Comparison of ENCODE assay signal across 24 cellular contexts in genomic region chr7:158620418-158620817, GRCh38. TPM values are rescaled to one million over a fixed set of nuclear protein-coding genes. Genes with fewer than 3 reads are reported as not detected.
DNase-seq lines count a peak whose midpoint lies in the region; ATAC-seq, FAIRE-seq and TF ChIP-seq lines count a peak whose summit lies in the region.
"Had no signal": no experiment of that assay in that cellular context is flagged by ENCODE, and none has a peak within 500 bp of the region (broad histone marks: within the 10 kb centered on the region; RNA-seq: fewer than 3 reads in every experiment).

No MANE protein-coding gene starts in this region.

- H3K36me3 Mint-ChIP-seq in astrocyte (ENCODE audit: low read depth, unreplicated experiment): no peaks in the 10 kb centered on the region

- H3K23me2 ChIP-seq in H1 (ENCODE audit: low read depth, low read length): no peaks in the 10 kb centered on the region

- H3K36me3 ChIP-seq in astrocyte (ENCODE audit: insufficient read depth, low read length) (no peaks in the 10 kb centered on the region), H1 (ENCODE audit: control insufficient read depth in 2 of 4, insufficient read depth in 4 of 4, low read length in 3 of 4) (peaks cover 0 to 7% (median 0%) of the 10 kb centered on the region in 4 experiments; a peak in 3 of 8 replicates), skeletal muscle satellite cell (ENCODE audit: insufficient read depth, low read length) (no peaks in the 10 kb centered on the region)

- no peaks in the 10 kb centered on the region for H3K79me2 ChIP-seq in astrocyte (ENCODE audit: insufficient read depth, low read length)
- peaks cover 0 to 4% of the 10 kb centered on the region in 2 experiments; a peak in 1 of 4 replicates for H3K79me2 ChIP-seq in H1 (ENCODE audit: control insufficient read depth in 1 of 2, insufficient read depth in 2 of 2, low read length in 2 of 2)

- H2BK20ac ChIP-seq in H1 (ENCODE audit: low read length): no peak overlapping the region

- no peaks in the 10 kb centered on the region for H3K9me3 Mint-ChIP-seq in astrocyte (ENCODE audit: unreplicated experiment)
- H3K9me3 Mint-ChIP-seq: CD14-positive monocyte; CD4-positive, alpha-beta T cell had no signal

- TF ChIP-seq CTCF in A549 (IDR thresholded peaks at IDR 0.05) (no peak), astrocyte (IDR thresholded peaks at IDR 0.05; ENCODE audit: insufficient read depth, low read depth, low read length) (no peak), H1 (IDR thresholded peaks at IDR 0.05; ENCODE audit: control extremely low read depth in 1 of 3, insufficient read depth in 1 of 3, low read depth in 1 of 3, low read length in 3 of 3) (no peak)

- TF ChIP-seq RAD21 in A549 (conservative IDR thresholded peaks at IDR 0.05 in 1 of 2, IDR thresholded peaks at IDR 0.05 in 1 of 2) (no peak), H1 (IDR thresholded peaks at IDR 0.05 in 1 of 2, conservative IDR thresholded peaks at IDR 0.05 in 1 of 2; ENCODE audit: low read depth in 2 of 2, low read length in 2 of 2) (no peak)

- H3K27ac Mint-ChIP-seq in astrocyte (ENCODE audit: unreplicated experiment): no peak overlapping the region
- H3K27ac Mint-ChIP-seq: CD4-positive, alpha-beta T cell; CD8-positive, alpha-beta memory T cell had no signal

- H3K56ac ChIP-seq in H1 (replicated peaks; ENCODE audit: insufficient read length, low read depth, low read length): no peak overlapping the region

- H3K27me3 Mint-ChIP-seq in astrocyte (ENCODE audit: low read depth, unreplicated experiment): no peaks in the 10 kb centered on the region
- H3K27me3 Mint-ChIP-seq: CD4-positive, alpha-beta T cell; CD8-positive, alpha-beta memory T cell had no signal

- no peak overlapping the region for H4K5ac ChIP-seq in H1 (ENCODE audit: insufficient read length, low read depth, low read length)

- H4K91ac ChIP-seq in H1 (replicated peaks; ENCODE audit: insufficient read length, low read length): no peak overlapping the region

- peaks cover 3% of the 10 kb centered on the region for H3K4me1 Mint-ChIP-seq in astrocyte (ENCODE audit: low read depth, unreplicated experiment)
- H3K4me1 Mint-ChIP-seq: CD14-positive monocyte; CD8-positive, alpha-beta memory T cell had no signal

- H3K4me2 ChIP-seq in A549: no peak overlapping the region
- H3K4me2 ChIP-seq in astrocyte (ENCODE audit: low read length): no peak overlapping the region
- no peak overlapping the region for H3K4me2 ChIP-seq in H1 (ENCODE audit: insufficient read depth in 1 of 2, low read depth in 2 of 2, low read length in 2 of 2)
- no peak overlapping the region for H3K4me2 ChIP-seq in skeletal muscle satellite cell (ENCODE audit: low read length)
- H3K4me2 ChIP-seq: BLaER1 treated with 17β-estradiol and CSF1 and Interleukin-3, amounts not matched to agents 10 nM and 100 nM had no signal

- no peak overlapping the region for H2BK12ac ChIP-seq in H1 (ENCODE audit: low read depth, low read length)

- ATAC-seq in A549: no peak

- H3K27ac ChIP-seq in A549 (no peak overlapping the region), astrocyte (ENCODE audit: low read depth, low read length) (no peak overlapping the region), H1 (ENCODE audit: low read depth, low read length) (no peak overlapping the region)
- H3K27ac ChIP-seq: 22Rv1; BLaER1 treated with 17β-estradiol and CSF1 and Interleukin-3, amounts not matched to agents 10 nM and 100 nM had no signal

- no peak overlapping the region for H3K4me3 ChIP-seq in A549
- H3K4me3 ChIP-seq in astrocyte (ENCODE audit: insufficient read depth, low read depth, low read length): no peak overlapping the region
- no peak overlapping the region for H3K4me3 ChIP-seq in H1 (ENCODE audit: extremely low read depth in 1 of 4, insufficient read depth in 2 of 4, low read depth in 3 of 4, low read length in 4 of 4)
- H3K4me3 ChIP-seq in skeletal muscle satellite cell (ENCODE audit: low read length): no peak overlapping the region
- H3K4me3 ChIP-seq: BLaER1 treated with 17β-estradiol and CSF1 and Interleukin-3, amounts not matched to agents 10 nM and 100 nM had no signal

- TF ChIP-seq POLR2A in A549 (IDR thresholded peaks at IDR 0.05; ENCODE audit: low read length): no peak
- TF ChIP-seq POLR2A in H1 (IDR thresholded peaks at IDR 0.05; ENCODE audit: control extremely low read depth in 1 of 2, low read depth in 2 of 2, low read length in 2 of 2): no peak
- no peak for TF ChIP-seq POLR2A in GM12891 (IDR thresholded peaks at IDR 0.05; ENCODE audit: low read depth, low read length)

- DNase-seq in A549 (ENCODE audit: low read depth in 1 of 2, low spot score in 1 of 2) (no peak), astrocyte (ENCODE audit: low read depth) (no peak), H1 (ENCODE audit: low read depth in 1 of 2, low spot score in 2 of 2) (no peak), dermis blood vessel endothelial cell (no peak), GM12891 (ENCODE audit: insufficient read length, low spot score) (no peak), activated T-cell treated with anti-CD3 and anti-CD28 coated beads for 4 hours (no peak)
- DNase-seq: ACHN; AML-193; BE2C; CD4-positive, alpha-beta T cell; CD8-positive, alpha-beta memory T cell; DMS 273 treated with DMSO at 0.1 percent for 48 hours; DMS79; EL; GDM1; GOT3; H7; HCEC 1CT had no signal

- H2AK5ac ChIP-seq in H1 (ENCODE audit: low read depth, low read length): no peak overlapping the region

- no peak overlapping the region for H2AFZ ChIP-seq in astrocyte (ENCODE audit: low read depth, low read length)
- H2AFZ ChIP-seq in H1 (ENCODE audit: low read length): no peak overlapping the region

- no peak overlapping the region for H2BK5ac ChIP-seq in H1 (ENCODE audit: low read depth, low read length)

- no peak overlapping the region for H2BK15ac ChIP-seq in H1 (ENCODE audit: low read length)

- POLR2A ChIA-PET in A549 (lab: Yijun Ruan, JAX): no interaction called here
- POLR2A ChIA-PET in H1 (lab: Charles Lee; ENCODE audit: partially characterized antibody): interaction anchor here (1.6 to 1.7 kb wide), 2 partner anchors 9 to 10 kb away, joined by 3 to 5 read pairs; no protein-coding TSS in a partner anchor

- no peak overlapping the region for H3K14ac ChIP-seq in H1 (ENCODE audit: insufficient read length)

- CTCF ChIA-PET in A549 (lab: Yijun Ruan, JAX): interaction anchor here (0.9 to 1.5 kb wide), 2 partner anchors 14 to 150 kb away, joined by 3 read pairs; no protein-coding TSS in a partner anchor
- CTCF ChIA-PET in H1 (lab: Charles Lee; ENCODE audit: partially characterized antibody): interaction anchor here (1.1 kb wide), 1 partner anchor 26 kb away, joined by 4 read pairs; no protein-coding TSS in a partner anchor

- no peak for TF ChIP-seq EP300 in A549 (IDR thresholded peaks at IDR 0.05)
- TF ChIP-seq EP300 in H1 (IDR thresholded peaks at IDR 0.05; ENCODE audit: borderline replicate concordance in 1 of 2, low read depth in 2 of 2, low read length in 2 of 2): no peak

- FAIRE-seq in A549 (lab: Jason Lieb, UNC) (peak; percentile 82), astrocyte (lab: Jason Lieb, UNC) (peak; percentile 34), H1 (lab: Jason Lieb, UNC) (peak; percentile 13), GM12891 (lab: Jason Lieb, UNC) (no peak)
- FAIRE-seq: D721Med, GM12892 had no signal

- H4K20me1 ChIP-seq in astrocyte (ENCODE audit: insufficient read depth, low read length) (no peaks in the 10 kb centered on the region), H1 (replicated peaks in 1 of 2; ENCODE audit: control insufficient read depth in 1 of 2, insufficient read depth in 2 of 2, low read length in 2 of 2) (no peaks in the 10 kb centered on the region)
- H4K20me1 ChIP-seq: BLaER1 treated with 17β-estradiol and CSF1 and Interleukin-3, amounts not matched to agents 10 nM and 100 nM had no signal

- no peak overlapping the region for H4K8ac ChIP-seq in H1 (ENCODE audit: extremely low read depth, insufficient read depth, low read length)

- WGBS in A549 (ENCODE audit: missing lambda C conversion rate): 96% methylated on average over 5 of the region's 5 CpGs
- WGBS in H1 (ENCODE audit: extremely low coverage in 1 of 2, insufficient coverage in 1 of 2, insufficient read length in 1 of 2, insufficient replicate concordance in 2 of 2, low coverage in 1 of 2, low lambda C conversion rate in 2 of 2, missing lambda C conversion rate in 1 of 2), 2 experiments: 92% methylated on average over 5 of the region's 5 CpGs; no CpG with 5 or more reads in 1 of the 2 experiments

- H3K9ac ChIP-seq in astrocyte (ENCODE audit: low read length) (no peak overlapping the region), H1 (replicated peaks in 1 of 4; ENCODE audit: extremely low read depth in 1 of 4, low read depth in 3 of 4, low read length in 3 of 4) (no peak overlapping the region), skeletal muscle satellite cell (ENCODE audit: low read depth, low read length) (peak overlapping the region; percentile 13)
- H3K9ac ChIP-seq: BLaER1 treated with 17β-estradiol and CSF1 and Interleukin-3, amounts not matched to agents 10 nM and 100 nM had no signal

- H3K27me3 ChIP-seq in astrocyte (ENCODE audit: insufficient read depth, low read length) (no peaks in the 10 kb centered on the region), H1 (replicated peaks in 1 of 4; ENCODE audit: control insufficient read depth in 3 of 4, extremely low read depth in 1 of 4, insufficient read depth in 3 of 4, low read length in 3 of 4) (no peaks in the 10 kb centered on the region), skeletal muscle satellite cell (ENCODE audit: control insufficient read depth, insufficient read depth, low read length) (no peaks in the 10 kb centered on the region)
- H3K27me3 ChIP-seq: BE2C; BLaER1 treated with 17β-estradiol and CSF1 and Interleukin-3, amounts not matched to agents 10 nM and 100 nM had no signal

- H3K4me1 ChIP-seq in A549 (no peaks in the 10 kb centered on the region), astrocyte (ENCODE audit: insufficient read depth, low read length) (peaks cover 11% of the 10 kb centered on the region), H1 (replicated peaks in 1 of 4; ENCODE audit: control insufficient read depth in 3 of 4, insufficient read depth in 4 of 4, low read length in 3 of 4) (peaks cover 5 to 16% (median 11%) of the 10 kb centered on the region in 4 experiments; a peak in 6 of 7 replicates), skeletal muscle satellite cell (ENCODE audit: control insufficient read depth, insufficient read depth, low read length) (peaks cover 3% of the 10 kb centered on the region)
- H3K4me1 ChIP-seq: BE2C had no signal

- H3K23ac ChIP-seq in H1 (ENCODE audit: insufficient read length): no peak overlapping the region

- no peak overlapping the region for H3K18ac ChIP-seq in H1 (ENCODE audit: extremely low read depth, low read length)

- no peak overlapping the region for H2BK120ac ChIP-seq in H1 (replicated peaks; ENCODE audit: low read depth, low read length)

- no peaks in the 10 kb centered on the region for H3K79me1 ChIP-seq in H1 (ENCODE audit: low read depth, low read length)

- no peaks in the 10 kb centered on the region for H3K9me3 ChIP-seq in A549
- no peaks in the 10 kb centered on the region for H3K9me3 ChIP-seq in astrocyte (ENCODE audit: insufficient read depth, low read depth, low read length)
- H3K9me3 ChIP-seq in H1 (ENCODE audit: insufficient read depth in 2 of 2, low read depth in 1 of 2, low read length in 1 of 2): no peaks in the 10 kb centered on the region
- H3K9me3 ChIP-seq in skeletal muscle satellite cell (replicated peaks; ENCODE audit: low read length): no peaks in the 10 kb centered on the region
- H3K9me3 ChIP-seq: BE2C; BLaER1 treated with 17β-estradiol and CSF1 and Interleukin-3, amounts not matched to agents 10 nM and 100 nM had no signal

- H3K4me3 Mint-ChIP-seq in astrocyte (ENCODE audit: unreplicated experiment): no peak overlapping the region
- H3K4me3 Mint-ChIP-seq: CD14-positive monocyte; CD4-positive, alpha-beta T cell; CD8-positive, alpha-beta memory T cell had no signal

- no peak overlapping the region for H3K4ac ChIP-seq in H1 (replicated peaks; ENCODE audit: insufficient read length, low read depth, low read length)

RNA-seq across cellular contexts. Expression of gene PTPRN2, which starts 32.8 kb away (rescaled TPM):
- polyA plus RNA-seq in A549 (2011; rRNA removed): 1.2 and 1.5 TPM in 2 replicates
- polyA plus RNA-seq in A549 (2012; cell fraction: cytosol; rRNA removed): 0.78 and 1.2 TPM in 2 replicates
- polyA plus RNA-seq in A549 (2012; cell fraction: nucleus; rRNA removed): 3.0 TPM in 2 replicates
- polyA plus RNA-seq in A549 (2017; fragmentation: RNase III; extraction: RNeasy Plus Mini Kit Qiagen cat#74134 plus additional on column Dnase treatment): 0.41 to 0.51 TPM (median 0.46 TPM) in 3 replicates
- 1.7 and 2.0 TPM in 2 replicates for polyA minus RNA-seq in A549 (2011; rRNA and poly(A)+ RNA removed)
- total RNA-seq in astrocyte: 0.09 TPM in 1 of 2 replicates, not detected in the other
- 3.6 and 4.5 TPM in 2 replicates for total RNA-seq in H1 (2021; fragmentation: NEBNext Ultra II Directional; extraction: Animal tissue kit (Norgen Biotek cat#: 25700))
- 2.6 and 4.9 TPM in 2 replicates for polyA plus RNA-seq in H1 (2011; rRNA removed)
- polyA plus RNA-seq in H1 (2011; cell fraction: cytosol; rRNA removed): 3.7 TPM
- 5.5 TPM for polyA plus RNA-seq in H1 (2011; cell fraction: nucleus; rRNA removed)
- 1.3 to 2.3 TPM (median 1.8 TPM) in 4 replicates for polyA plus RNA-seq in H1 (2012, experiment 1 of 2)
- 1.4 TPM for polyA plus RNA-seq in H1 (2012, experiment 2 of 2)
- polyA plus RNA-seq in H1 (2013, experiment 1 of 2): 1.4 TPM
- 1.5 TPM for polyA plus RNA-seq in H1 (2013, experiment 2 of 2)
- 3.4 and 3.5 TPM in 2 replicates for polyA minus RNA-seq in H1 (2011; rRNA and poly(A)+ RNA removed)
- 4.8 TPM for polyA minus RNA-seq in H1 (2011; cell fraction: cytosol; rRNA and poly(A)+ RNA removed)
- polyA minus RNA-seq in H1 (2011; cell fraction: nucleus; rRNA and poly(A)+ RNA removed): 7.4 TPM
- 0.44 and 0.76 TPM in 2 replicates for total RNA-seq in skeletal muscle satellite cell (2012; rRNA removed)
- total RNA-seq in dermis blood vessel endothelial cell: 2.1 and 2.2 TPM in 2 replicates
- 2.0 TPM for polyA plus RNA-seq in GM12891 (2012; ENCODE audit: low read depth, missing spikeins)
